Comparison of ENCODE assay signal across 1 cellular context in genomic region chr22:30279932-30280331, GRCh38.
TF ChIP-seq lines count a peak whose summit lies in the region.

No MANE protein-coding gene starts in this region.

TF ChIP-seq in WTC11, 78 proteins besides CTCF, POLR2A, EP300 and RAD21:
- no peak for TF ChIP-seq RELA (CRISPR knock-in tag; IDR thresholded peaks at IDR 0.05; ENCODE audit: borderline replicate concordance)
- TF ChIP-seq ZNF121 (CRISPR knock-in tag; IDR thresholded peaks at IDR 0.05), result peak; percentile 42; the same call in 1 of the 2 replicates
- no peak for TF ChIP-seq CREM (CRISPR knock-in tag; IDR thresholded peaks at IDR 0.05)
- no peak for TF ChIP-seq ZNF671 (CRISPR knock-in tag; IDR thresholded peaks at IDR 0.05)
